21 cellular contexts compared by ENCODE assay signal in genomic region chr16:57007050-57007449, GRCh38. TPM values are rescaled to one million over a fixed set of nuclear protein-coding genes. Genes with fewer than 3 reads are reported as not detected.
DNase-seq lines count a peak whose midpoint lies in the region; ATAC-seq lines count a peak whose summit lies in the region.
"Had no signal": no experiment of that assay in that cellular context is flagged by ENCODE, and none has a peak within 500 bp of the region (broad histone marks: within the 10 kb centered on the region; RNA-seq: fewer than 3 reads in every experiment).

No MANE protein-coding gene starts in this region.

- H3K27me3 Mint-ChIP-seq in IgD-negative memory B cell: no peaks in the 10 kb centered on the region
- H3K27me3 Mint-ChIP-seq in activated naive CD8-positive, alpha-beta T cell: no peaks in the 10 kb centered on the region

- H3K14ac ChIP-seq in mesenchymal stem cell (ENCODE audit: low read length in 2 of 2): no peak overlapping the region

- H2AFZ ChIP-seq in mesenchymal stem cell (ENCODE audit: low read depth, low read length): no peak overlapping the region

- no peak overlapping the region for H2BK120ac ChIP-seq in mesenchymal stem cell (ENCODE audit: low read depth, low read length)

- no peaks in the 10 kb centered on the region for H3K9me3 Mint-ChIP-seq in IgD-negative memory B cell
- no peaks in the 10 kb centered on the region for H3K9me3 Mint-ChIP-seq in activated naive CD8-positive, alpha-beta T cell (ENCODE audit: low read depth)
- peaks cover under 1% of the 10 kb centered on the region for H3K9me3 Mint-ChIP-seq in stimulated activated effector memory CD8-positive, alpha-beta T cell treated with anti-CD3 and anti-CD28 coated beads, Interleukin-12 subunit alpha, Interleukin-12 subunit beta, amount 100 ng/mL, for 72 hours

- no peaks in the 10 kb centered on the region for H3K9me3 ChIP-seq in mesenchymal stem cell (ENCODE audit: control insufficient read depth, low read length)
- H3K9me3 ChIP-seq: BLaER1 treated with 17β-estradiol and CSF1 and Interleukin-3, amounts not matched to agents 10 nM and 100 nM; esophagus muscularis mucosa; MG63 had no signal

- peaks cover 7% of the 10 kb centered on the region for H3K36me3 Mint-ChIP-seq in IgD-negative memory B cell
- H3K36me3 Mint-ChIP-seq in activated naive CD8-positive, alpha-beta T cell: peaks cover 25% of the 10 kb centered on the region
- peaks cover 73% of the 10 kb centered on the region for H3K36me3 Mint-ChIP-seq in stimulated activated effector memory CD8-positive, alpha-beta T cell treated with anti-CD3 and anti-CD28 coated beads, Interleukin-12 subunit alpha, Interleukin-12 subunit beta, amount 100 ng/mL, for 72 hours

- H3K4me3 ChIP-seq in mesenchymal stem cell (ENCODE audit: insufficient read depth in 1 of 2, low read depth in 1 of 2, low read length in 2 of 2): no peak overlapping the region
- no peak overlapping the region for H3K4me3 ChIP-seq in H7 (ENCODE audit: insufficient read depth, low read depth, low read length)
- H3K4me3 ChIP-seq: BLaER1 treated with 17β-estradiol and CSF1 and Interleukin-3, amounts not matched to agents 10 nM and 100 nM; esophagus muscularis mucosa; MG63 had no signal

- no peak overlapping the region for H2BK5ac ChIP-seq in mesenchymal stem cell (ENCODE audit: low read depth, low read length, poor library complexity, severe bottlenecking)

- H3K27me3 ChIP-seq in mesenchymal stem cell (ENCODE audit: control insufficient read depth in 1 of 2, insufficient read depth in 1 of 2, low read length in 2 of 2): no peaks in the 10 kb centered on the region
- no peaks in the 10 kb centered on the region for H3K27me3 ChIP-seq in H7 (ENCODE audit: control insufficient read depth, insufficient read depth, low read length)
- H3K27me3 ChIP-seq: BLaER1 treated with 17β-estradiol and CSF1 and Interleukin-3, amounts not matched to agents 10 nM and 100 nM; esophagus muscularis mucosa; MG63 had no signal

- H2BK12ac ChIP-seq in mesenchymal stem cell (ENCODE audit: low read length in 2 of 2): no peak overlapping the region

- peak overlapping the region; percentile 44 to 84 (median 79) for H3K4me3 Mint-ChIP-seq in IgD-negative memory B cell
- H3K4me3 Mint-ChIP-seq in activated naive CD8-positive, alpha-beta T cell: peak overlapping the region; percentile 23
- peak overlapping the region; percentile 63 for H3K4me3 Mint-ChIP-seq in stimulated activated effector memory CD8-positive, alpha-beta T cell treated with anti-CD3 and anti-CD28 coated beads, Interleukin-12 subunit alpha, Interleukin-12 subunit beta, amount 100 ng/mL, for 72 hours

- H3K4me1 ChIP-seq in mesenchymal stem cell (ENCODE audit: control insufficient read depth, insufficient read depth, low read depth, low read length): no peaks in the 10 kb centered on the region
- H3K4me1 ChIP-seq: esophagus muscularis mucosa had no signal

- WGBS in mesenchymal stem cell: 37% methylated on average over 3 of the region's 5 CpGs

- H3K27ac Mint-ChIP-seq in IgD-negative memory B cell: peak overlapping the region; percentile 88 to 97 (median 91)
- peak overlapping the region; percentile 86 for H3K27ac Mint-ChIP-seq in activated naive CD8-positive, alpha-beta T cell
- peak overlapping the region; percentile 53 for H3K27ac Mint-ChIP-seq in stimulated activated effector memory CD8-positive, alpha-beta T cell treated with anti-CD3 and anti-CD28 coated beads, Interleukin-12 subunit alpha, Interleukin-12 subunit beta, amount 100 ng/mL, for 72 hours

- no peak overlapping the region for H4K8ac ChIP-seq in mesenchymal stem cell (ENCODE audit: low read length)

- H2BK15ac ChIP-seq in mesenchymal stem cell (ENCODE audit: low read depth, poor library complexity, severe bottlenecking): no peak overlapping the region

- no peak overlapping the region for H4K91ac ChIP-seq in mesenchymal stem cell (ENCODE audit: low read length)

- H3K23ac ChIP-seq in mesenchymal stem cell (ENCODE audit: low read length in 2 of 2): no peak overlapping the region

- H3K18ac ChIP-seq in mesenchymal stem cell (ENCODE audit: low read depth in 1 of 2, low read length in 2 of 2): no peak overlapping the region

- no peak overlapping the region for H3K4me2 ChIP-seq in mesenchymal stem cell (ENCODE audit: low read length, poor library complexity, severe bottlenecking)
- H3K4me2 ChIP-seq: BLaER1 treated with 17β-estradiol and CSF1 and Interleukin-3, amounts not matched to agents 10 nM and 100 nM had no signal

- H3K4me1 Mint-ChIP-seq in IgD-negative memory B cell: peaks cover 54 to 66% (median 64%) of the 10 kb centered on the region in 3 donors
- H3K4me1 Mint-ChIP-seq in activated naive CD8-positive, alpha-beta T cell (ENCODE audit: low read depth): peaks cover 85% of the 10 kb centered on the region
- peaks cover 64% of the 10 kb centered on the region for H3K4me1 Mint-ChIP-seq in stimulated activated effector memory CD8-positive, alpha-beta T cell treated with anti-CD3 and anti-CD28 coated beads, Interleukin-12 subunit alpha, Interleukin-12 subunit beta, amount 100 ng/mL, for 72 hours

- no peak overlapping the region for H2AK5ac ChIP-seq in mesenchymal stem cell (ENCODE audit: low read length, severe bottlenecking)

- peak; percentile 43 for DNase-seq in activated effector memory CD4-positive, alpha-beta T cell treated with anti-CD3 and anti-CD28 coated beads, Interleukin-2, amount 50 U/mL, for 16 hours
- no peak for DNase-seq in activated effector memory CD4-positive, alpha-beta T cell treated with Interleukin-2 at 50 U/mL for 16 hours
- DNase-seq in stimulated activated effector memory CD8-positive, alpha-beta T cell treated with anti-CD3 and anti-CD28 coated beads, Interleukin-12 subunit alpha, Interleukin-12 subunit beta, amount 100 ng/mL, for 72 hours (ENCODE audit: low spot score in 2 of 2): no peak
- DNase-seq in mesenchymal stem cell (no peak), H7 (no peak)
- DNase-seq: activated CD4-positive, alpha-beta T cell treated with anti-CD3 and anti-CD28 coated beads, Interleukin-2, amount 50 U/mL, for 48 hours; activated gamma-delta T cell; DMS 273 treated with DMSO at 0.1 percent for 48 hours; MG63; NCI-H146; NCI-H2171 treated with DMSO at 0.1 percent for 48 hours; OCI-M1; SHP77; stimulated activated CD4-positive, alpha-beta T cell treated with anti-CD3 and anti-CD28 coated beads, Interleukin-12 subunit alpha, Interleukin-12 subunit beta, amount 100 ng/mL, for 4 hours had no signal

- H3K4ac ChIP-seq in mesenchymal stem cell (ENCODE audit: low read depth in 1 of 2, low read length in 2 of 2): no peak overlapping the region

- no peak overlapping the region for H3K9ac ChIP-seq in mesenchymal stem cell (ENCODE audit: low read length)
- H3K9ac ChIP-seq: BLaER1 treated with 17β-estradiol and CSF1 and Interleukin-3, amounts not matched to agents 10 nM and 100 nM had no signal

- H3K79me1 ChIP-seq in mesenchymal stem cell (replicated peaks; ENCODE audit: low read length, poor library complexity, severe bottlenecking): no peaks in the 10 kb centered on the region

- no peak overlapping the region for H3K27ac ChIP-seq in mesenchymal stem cell (ENCODE audit: low read length, poor library complexity, severe bottlenecking)
- H3K27ac ChIP-seq: BLaER1 treated with 17β-estradiol and CSF1 and Interleukin-3, amounts not matched to agents 10 nM and 100 nM; esophagus muscularis mucosa had no signal

- peaks cover 4 to 30% of the 10 kb centered on the region in 2 experiments for H3K36me3 ChIP-seq in mesenchymal stem cell (ENCODE audit: control insufficient read depth in 1 of 2, insufficient read depth in 2 of 2, low read depth in 1 of 2, low read length in 2 of 2)
- H3K36me3 ChIP-seq in H7 (replicated peaks; ENCODE audit: control insufficient read depth, insufficient read depth, low read length): no peaks in the 10 kb centered on the region
- H3K36me3 ChIP-seq: MG63 had no signal

- no peak for ATAC-seq in stimulated activated effector memory CD8-positive, alpha-beta T cell treated with anti-CD3 and anti-CD28 coated beads, Interleukin-12 subunit alpha, Interleukin-12 subunit beta, amount 100 ng/mL, for 72 hours
- ATAC-seq in HG03432 (IDR thresholded peaks at IDR 0.05; ENCODE audit: unreplicated experiment): no peak

RNA-seq across cellular contexts. Expression of gene NLRC5, which starts 17.7 kb away (rescaled TPM):
- polyA plus RNA-seq in IgD-negative memory B cell: 134 TPM
- 10.4 TPM for polyA plus RNA-seq in mesenchymal stem cell (2013, experiment 1 of 2)
- polyA plus RNA-seq in mesenchymal stem cell (2013, experiment 2 of 2): 10.5 TPM
- 0.80 and 0.85 TPM in 2 replicates for total RNA-seq in H7 (2014; rRNA removed; shearing (Covaris generic))

RNA-seq across cellular contexts. Expression of gene CETP, which starts 45.3 kb away (rescaled TPM):
- polyA plus RNA-seq in IgD-negative memory B cell: 0.79 TPM
- polyA plus RNA-seq in mesenchymal stem cell (2013, experiment 1 of 2): not detected
- polyA plus RNA-seq in mesenchymal stem cell (2013, experiment 2 of 2): 0.03 TPM
- not detected in 2 replicates for total RNA-seq in H7 (2014; rRNA removed; shearing (Covaris generic))
- total RNA-seq: astrocyte, osteocyte had no signal

Comparison
In these comparisons a context has a peak if more than half of its experiments do, and no peak if none do; other contexts are left out.
1. H3K4me3 Mint-ChIP-seq: peak in every context shown above with its lines; median percentile 79 in IgD-negative memory B cell; 63 in stimulated activated effector memory CD8-positive, alpha-beta T cell treated with anti-CD3 and anti-CD28 coated beads, Interleukin-12 subunit alpha, Interleukin-12 subunit beta, amount 100 ng/mL, for 72 hours; 23 in activated naive CD8-positive, alpha-beta T cell.